ENCODE assay signal across 10 cellular contexts in the genomic region with DNA sequence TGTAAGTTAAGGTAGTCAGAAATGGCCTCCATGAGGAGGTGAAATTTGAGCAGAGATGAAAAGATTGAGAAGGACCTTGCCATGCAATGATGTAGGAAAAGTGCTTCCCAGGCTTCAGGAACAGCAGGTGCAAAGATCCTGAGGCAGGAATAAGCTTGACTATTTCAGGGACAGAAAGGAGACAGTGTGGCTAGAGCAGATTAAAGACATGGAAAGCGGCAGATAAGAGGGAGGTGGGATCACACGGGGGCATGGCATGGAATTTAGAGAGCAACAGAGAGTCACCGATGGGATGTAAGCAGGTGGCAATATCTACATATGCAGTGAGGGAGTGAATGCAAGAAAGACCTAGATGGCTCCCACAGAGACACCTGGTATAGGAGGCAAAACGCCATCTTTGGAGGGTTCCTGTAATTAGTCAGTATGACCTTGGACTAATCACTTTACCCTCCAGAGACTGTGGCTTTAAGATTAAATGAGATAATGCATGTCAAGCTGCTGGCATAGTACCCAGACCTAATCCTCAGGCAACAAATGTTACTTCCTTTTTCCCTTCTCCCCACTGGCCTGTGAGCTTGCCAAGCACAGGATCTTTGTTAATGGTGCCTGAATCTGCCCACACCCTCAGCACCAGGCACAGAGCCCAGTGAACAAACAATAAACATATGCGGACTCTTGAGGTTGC. TPM values are rescaled to one million over a fixed set of nuclear protein-coding genes. Genes with fewer than 3 reads are reported as not detected.
DNase-seq lines count a peak whose midpoint lies in the region; ATAC-seq and TF ChIP-seq lines count a peak whose summit lies in the region.
"Had no signal": no experiment of that assay in that cellular context is flagged by ENCODE, and none has a peak within 500 bp of the region (broad histone marks: within the 10 kb centered on the region; RNA-seq: fewer than 3 reads in every experiment).

No MANE protein-coding gene starts in this region.

- peak; percentile 76 for DNase-seq in AG09309 (ENCODE audit: low read depth)
- DNase-seq in M059J (ENCODE audit: low read depth), result peak; percentile 88
- peak in 4 of 7 donors; percentile 31 to 56 (median 42) for DNase-seq in adrenal gland
- DNase-seq in left lobe of liver (ENCODE audit: low spot score), result no peak
- no peak for DNase-seq in activated CD8-positive, alpha-beta memory T cell treated with anti-CD3 and anti-CD28 coated beads, Interleukin-2, amount 50 U/mL, for 48 hours
- DNase-seq: DND-41 had no signal

- H3K4me1 ChIP-seq in adrenal gland (replicated peaks in 1 of 2), result peaks cover 0 to 5% of the 10 kb centered on the region in 2 donors

- H3K36me3 ChIP-seq in adrenal gland (replicated peaks in 1 of 2), result no peaks in the 10 kb centered on the region
- H3K36me3 ChIP-seq: cardiac muscle cell had no signal

- no peak overlapping the region for H3K27ac ChIP-seq in adrenal gland
- H3K27ac ChIP-seq: cardiac muscle cell had no signal

- no peak for TF ChIP-seq CTCF in AG09309 (IDR thresholded peaks at IDR 0.05; ENCODE audit: control insufficient read depth, insufficient read depth, low read depth, low read length, missing control alignments)
- no peak for TF ChIP-seq CTCF in adrenal gland (IDR thresholded peaks at IDR 0.05)

- no peaks in the 10 kb centered on the region for H3K27me3 ChIP-seq in adrenal gland
- H3K27me3 ChIP-seq: cardiac muscle cell had no signal

- no peak overlapping the region for H3K4me3 ChIP-seq in AG09309 (ENCODE audit: control insufficient read depth, low read depth, low read length)
- H3K4me3 ChIP-seq in adrenal gland, result no peak overlapping the region
- H3K4me3 ChIP-seq: cardiac muscle cell had no signal

- TF ChIP-seq POLR2A in adrenal gland (IDR thresholded peaks at IDR 0.05), result no peak

- peak; percentile 71 for ATAC-seq in left lobe of liver
- ATAC-seq in HG03521 (IDR thresholded peaks at IDR 0.05; ENCODE audit: unreplicated experiment), result no peak
- no peak for ATAC-seq in HG02759 (IDR thresholded peaks at IDR 0.05; ENCODE audit: unreplicated experiment)
- ATAC-seq in HG02798 (IDR thresholded peaks at IDR 0.05; ENCODE audit: poor library complexity, unreplicated experiment), result no peak

- no peaks in the 10 kb centered on the region for H3K9me3 ChIP-seq in adrenal gland (replicated peaks in 1 of 3)

- 51 to 62% (median 58%) methylated on average over 5 of the region's 5 CpGs for WGBS in adrenal gland, 4 donors

- intact Hi-C loops in adrenal gland (cut with DNase I), result no loop called here

RNA-seq across cellular contexts. Expression of a gene that starts 24.6 kb away (rescaled TPM):
- total RNA-seq in M059J (2014; rRNA removed; shearing (Covaris generic)), result 21.4 and 37.0 TPM in 2 replicates
- total RNA-seq in adrenal gland, result 10 to 100 TPM in 6 of 8 donors, 1 to 10 TPM in 2; 9.4 to 22.0 (median 18.3) TPM
- 10 to 100 TPM in 1 of 3 donors, 1 to 10 TPM in 2; 4.1 to 13.8 (median 4.2) TPM for polyA plus RNA-seq in adrenal gland
- total RNA-seq in left lobe of liver, result 4.8 TPM

RNA-seq across cellular contexts. Expression of a gene that starts 52.9 kb away (rescaled TPM):
- 22.2 and 27.0 TPM in 2 replicates for total RNA-seq in M059J (2014; rRNA removed; shearing (Covaris generic))
- total RNA-seq in adrenal gland (100 to 1,000 TPM in 1 of 8 donors, 10 to 100 TPM in 6, 1 to 10 TPM in 1; 6.8 to 129 (median 14.5) TPM), left lobe of liver (547 TPM)
- 10 to 100 TPM in 1 of 3 donors, 1 to 10 TPM in 2; 6.7 to 10.3 (median 9.1) TPM for polyA plus RNA-seq in adrenal gland

Comparison
In these comparisons a context has a peak if more than half of its experiments do, and no peak if none do; other contexts are left out.
1. DNase-seq: peak in AG09309 (single experiment), M059J (single experiment) and adrenal gland (4 of 7); none in left lobe of liver (single experiment) and activated CD8-positive, alpha-beta memory T cell treated with anti-CD3 and anti-CD28 coated beads, Interleukin-2, amount 50 U/mL, for 48 hours (single experiment).